Comparison of ENCODE assay signal across 7 cellular contexts in genomic region chr11:84889556-84889955, GRCh38.
"Had no signal": no experiment of that assay in that cellular context is flagged by ENCODE, and none has a peak within 500 bp of the region (broad histone marks: within the 10 kb centered on the region; RNA-seq: fewer than 3 reads in every experiment).

No MANE protein-coding gene starts in this region.

- H3K36me3 ChIP-seq: HAP-1 had no signal

- H3K4me1 ChIP-seq: HAP-1 had no signal

- H3K4me2 ChIP-seq: GM23338 had no signal

- H3K27ac ChIP-seq: HL-60 had no signal

- H3K4me3 ChIP-seq: GM23338, HAP-1 had no signal

- H3K9me3 ChIP-seq: HAP-1 had no signal

- DNase-seq: H7, HFFc6, Kasumi-1, KG1 had no signal

- ATAC-seq: GM23338 had no signal

- H2AFZ ChIP-seq: GM23338 had no signal
